ENCODE assay signal across 8 cellular contexts in genomic region chr12:75488553-75488952, GRCh38. TPM values are rescaled to one million over a fixed set of nuclear protein-coding genes. Genes with fewer than 3 reads are reported as not detected.
A peak's percentile ranks its signal among the peaks of the same experiment; 100 is the strongest.
DNase-seq lines count a peak whose midpoint lies in the region; ATAC-seq and TF ChIP-seq lines count a peak whose summit lies in the region.

No MANE protein-coding gene starts in this region.

- peak; percentile 31 for ATAC-seq in CD8-positive, alpha-beta T cell

- H3K9me3 ChIP-seq in CD8-positive, alpha-beta T cell (ENCODE audit: low read length) = no peaks in the 10 kb centered on the region

- no peak for TF ChIP-seq CTCF in CD8-positive, alpha-beta T cell (IDR thresholded peaks at IDR 0.05)
- TF ChIP-seq CTCF in GM20000 (IDR thresholded peaks at IDR 0.05; ENCODE audit: extremely low read depth, missing control alignments) (peak; percentile 16), epithelial cell of esophagus (IDR thresholded peaks at IDR 0.05; ENCODE audit: insufficient read depth, low read depth, low read length, missing control alignments) (peak; percentile 26), progenitor cell of endocrine pancreas (IDR thresholded peaks at IDR 0.05; ENCODE audit: unreplicated experiment) (peak; percentile 38)

- H3K36me3 Mint-ChIP-seq in CD8-positive, alpha-beta T cell = peaks cover 55% of the 10 kb centered on the region
- H3K36me3 Mint-ChIP-seq in progenitor cell of endocrine pancreas (ENCODE audit: insufficient read depth) = no peaks in the 10 kb centered on the region

- no peak overlapping the region for H3K4me3 ChIP-seq in CD8-positive, alpha-beta T cell (ENCODE audit: low read depth, low read length)
- H3K4me3 ChIP-seq in epithelial cell of esophagus (ENCODE audit: low read length) = no peak overlapping the region

- DNase-seq in CD8-positive, alpha-beta T cell = no peak
- DNase-seq in GM20000 (ENCODE audit: low spot score) = no peak
- DNase-seq in NCI-H226 = peak; percentile 41
- DNase-seq in epithelial cell of esophagus (ENCODE audit: low read depth) = peak; percentile 39
- DNase-seq in progenitor cell of endocrine pancreas (ENCODE audit: low spot score, unreplicated experiment) = no peak
- no peak for DNase-seq in activated CD4-positive, alpha-beta T cell treated with anti-CD3 and anti-CD28 coated beads for 4 hours
- no peak for DNase-seq in activated T-cell treated with anti-CD3 and anti-CD28 coated beads for 4 hours
- DNase-seq in SKM-1 (lab: John Stamatoyannopoulos, UW; ENCODE audit: unreplicated experiment) = no peak

- H3K27me3 Mint-ChIP-seq in CD8-positive, alpha-beta T cell (ENCODE audit: low read depth) = no peaks in the 10 kb centered on the region
- no peaks in the 10 kb centered on the region for H3K27me3 Mint-ChIP-seq in progenitor cell of endocrine pancreas

- H3K27me3 ChIP-seq in CD8-positive, alpha-beta T cell (ENCODE audit: insufficient read depth, low read length) = no peaks in the 10 kb centered on the region

- CTCF ChIA-PET in CD8-positive, alpha-beta T cell (lab: Charles Lee) = interaction anchor here (1.0 to 1.8 kb wide), 5 partner anchors 16 to 548 kb away, joined by 3 to 8 read pairs (median 5); partner anchors contain the start of gene GLIPR1L2

- H3K27ac Mint-ChIP-seq in CD8-positive, alpha-beta T cell = peak overlapping the region; percentile 42
- H3K27ac Mint-ChIP-seq in progenitor cell of endocrine pancreas = no peak overlapping the region

- H3K27ac ChIP-seq in CD8-positive, alpha-beta T cell (ENCODE audit: low read depth, low read length) = no peak overlapping the region

- H3K4me1 ChIP-seq in CD8-positive, alpha-beta T cell (ENCODE audit: insufficient read depth, low read length) = peaks cover 7% of the 10 kb centered on the region

- intact Hi-C loops in CD8-positive, alpha-beta T cell (cut with DNase I, micrococcal nuclease) = loop anchor here in 1 of 2 experiments (5.0 to 10.0 kb wide), 3 partner anchors 51 to 1276 kb away; partner anchors contain the start of gene ZDHHC17

- peaks cover 53% of the 10 kb centered on the region for H3K4me1 Mint-ChIP-seq in CD8-positive, alpha-beta T cell (ENCODE audit: low read depth)
- H3K4me1 Mint-ChIP-seq in progenitor cell of endocrine pancreas (ENCODE audit: low read depth) = no peaks in the 10 kb centered on the region

- POLR2A ChIA-PET in CD8-positive, alpha-beta T cell (lab: Charles Lee) = no interaction called here

- no peaks in the 10 kb centered on the region for H3K36me3 ChIP-seq in CD8-positive, alpha-beta T cell (ENCODE audit: insufficient read depth, low read length)

- H3K4me3 Mint-ChIP-seq in CD8-positive, alpha-beta T cell = no peak overlapping the region
- H3K4me3 Mint-ChIP-seq in progenitor cell of endocrine pancreas (ENCODE audit: low read depth) = no peak overlapping the region

- no peaks in the 10 kb centered on the region for H3K9me3 Mint-ChIP-seq in CD8-positive, alpha-beta T cell
- H3K9me3 Mint-ChIP-seq in progenitor cell of endocrine pancreas (ENCODE audit: low read depth) = no peaks in the 10 kb centered on the region

RNA-seq across cellular contexts. Expression of gene GLIPR1, which starts 8.0 kb away (rescaled TPM):
- 10 to 100 TPM; 20.8 to 23.1 TPM for total RNA-seq in CD8-positive, alpha-beta T cell
- 0.22 and 0.33 TPM in 2 replicates for total RNA-seq in progenitor cell of endocrine pancreas

RNA-seq across cellular contexts. Expression of gene KRR1, which starts 22.9 kb away (rescaled TPM):
- total RNA-seq in CD8-positive, alpha-beta T cell = 100 to 1,000 TPM; 158 to 161 TPM
- total RNA-seq in progenitor cell of endocrine pancreas = 71.2 and 71.3 TPM in 2 replicates

Comparison
In these comparisons a context has a peak if more than half of its experiments do, and no peak if none do; other contexts are left out.
1. DNase-seq: peak in NCI-H226 (single experiment) and epithelial cell of esophagus (single experiment); none in CD8-positive, alpha-beta T cell (0 of 7), GM20000 (single experiment), progenitor cell of endocrine pancreas (single experiment), activated CD4-positive, alpha-beta T cell treated with anti-CD3 and anti-CD28 coated beads for 4 hours (0 of 2), activated T-cell treated with anti-CD3 and anti-CD28 coated beads for 4 hours (single experiment) and SKM-1 (single experiment).
2. RNA of gene GLIPR1, which starts 8.0 kb away (total RNA-seq): 20.8 to 23.1 TPM in CD8-positive, alpha-beta T cell; 0.22 to 0.33 TPM in progenitor cell of endocrine pancreas; every median in the first group is over 10 times any median in the second.